ENCODE assay signal across 14 cellular contexts in genomic region chr5:138372225-138372624, GRCh38. TPM values are rescaled to one million over a fixed set of nuclear protein-coding genes. Genes with fewer than 3 reads are reported as not detected.
DNase-seq lines count a peak whose midpoint lies in the region; ATAC-seq, FAIRE-seq and TF ChIP-seq lines count a peak whose summit lies in the region.
"Had no signal": no experiment of that assay in that cellular context is flagged by ENCODE, and none has a peak within 500 bp of the region (broad histone marks: within the 10 kb centered on the region; RNA-seq: fewer than 3 reads in every experiment).

No MANE protein-coding gene starts in this region.

- no peak overlapping the region for H3K4me3 ChIP-seq in HUES6 (ENCODE audit: low read depth, low read length)
- H3K4me3 ChIP-seq: upper lobe of left lung had no signal

- peak; percentile 92 for ATAC-seq in HG02610 (IDR thresholded peaks at IDR 0.05; ENCODE audit: unreplicated experiment)

- H3K9me3 ChIP-seq in HUES6 (ENCODE audit: control insufficient read depth, insufficient read depth, low read depth, low read length): no peaks in the 10 kb centered on the region
- H3K9me3 ChIP-seq: upper lobe of left lung had no signal

- H3K27ac ChIP-seq in HUES6 (ENCODE audit: low read depth, low read length): peak overlapping the region; percentile 56; the same call in 1 of the 2 replicates
- H3K27ac ChIP-seq: upper lobe of left lung had no signal

- FAIRE-seq in GM19239 (lab: Jason Lieb, UNC): peak; percentile 56

- DNase-seq in GM13976 (ENCODE audit: low spot score) (peak; percentile 45), GM19239 (ENCODE audit: insufficient read length, low spot score) (no peak), GOT3 (lab: John Stamatoyannopoulos, UW) (no peak), ureter (ENCODE audit: low spot score) (no peak), medulla oblongata (ENCODE audit: extremely low spot score) (no peak), glomerular visceral epithelial cell (ENCODE audit: extremely low spot score) (no peak)
- DNase-seq: activated naive CD4-positive, alpha-beta T cell treated with anti-CD3 and anti-CD28 coated beads, Interleukin-2, amount 50 U/mL, for 16 hours; DMS 273 treated with DMSO at 0.1 percent for 48 hours; effector CD4-positive, alpha-beta T cell; Right ventricle myocardium superior; stimulated activated CD8-positive, alpha-beta memory T cell treated with anti-CD3 and anti-CD28 coated beads, Interleukin-4, amount 100 ng/mL, for 48 hours; upper lobe of left lung had no signal

- H3K27me3 ChIP-seq in HUES6 (ENCODE audit: control insufficient read depth, insufficient read depth, low read length): no peaks in the 10 kb centered on the region
- H3K27me3 ChIP-seq: upper lobe of left lung had no signal

- peaks cover 36% of the 10 kb centered on the region for H3K36me3 ChIP-seq in HUES6 (ENCODE audit: control insufficient read depth, insufficient read depth, low read length)

- no peak for TF ChIP-seq CTCF in GM13976 (IDR thresholded peaks at IDR 0.05; ENCODE audit: borderline replicate concordance, control extremely low read depth, extremely low read depth, insufficient read depth, missing control alignments)

- no peak overlapping the region for H3K9ac ChIP-seq in HUES6 (ENCODE audit: low read length)

- H3K4me1 ChIP-seq in HUES6 (ENCODE audit: control insufficient read depth, insufficient read depth, low read length): no peaks in the 10 kb centered on the region

- in situ Hi-C loops in GM13976 (cut with MboI; ENCODE audit: low sequenced_read_pairs, unreplicated experiment): no loop called here

RNA-seq across cellular contexts. Expression of gene KDM3B, which starts 19.7 kb away (rescaled TPM):
- total RNA-seq in ureter: 79.8 TPM

RNA-seq across cellular contexts. Expression of gene FAM53C, which starts 34.2 kb away (rescaled TPM):
- total RNA-seq in ureter: 15.6 TPM

RNA-seq across cellular contexts. Expression of gene CDC25C, which starts 40.6 kb away (rescaled TPM):
- total RNA-seq in ureter: not detected
